In genomic region chr9:97575673-97576048, GRCh38 we compare ENCODE assay signal across 17 cellular contexts. TPM values are rescaled to one million over a fixed set of nuclear protein-coding genes. Genes with fewer than 3 reads are reported as not detected.
DNase-seq lines count a peak whose midpoint lies in the region; ATAC-seq and TF ChIP-seq lines count a peak whose summit lies in the region.
"Had no signal": no experiment of that assay in that cellular context is flagged by ENCODE, and none has a peak within 500 bp of the region (broad histone marks: within the 10 kb centered on the region; RNA-seq: fewer than 3 reads in every experiment).

No MANE protein-coding gene starts in this region.

- WGBS in spleen, 5 donors: 45 to 66% (median 56%) methylated on average over 9 of the region's 9 CpGs
- 89 to 93% methylated on average over 9 of the region's 9 CpGs for WGBS in thyroid gland, 2 donors

- H3K4me3 ChIP-seq in spleen: peak overlapping the region in 5 of 8 donors; percentile 28 to 65 (median 34)
- no peak overlapping the region for H3K4me3 ChIP-seq in thyroid gland (replicated peaks in 1 of 3)
- H3K4me3 ChIP-seq: BLaER1, MG63 had no signal

- H3K4me1 Mint-ChIP-seq in activated CD4-positive, alpha-beta T cell treated with anti-CD3 and anti-CD28 coated beads for 36 hours: peaks cover 21% of the 10 kb centered on the region
- peaks cover 19% of the 10 kb centered on the region for H3K4me1 Mint-ChIP-seq in activated naive CD8-positive, alpha-beta T cell treated with anti-CD3 and anti-CD28 coated beads, Interleukin-2, amount 50 U/mL, for 24 hours

- CTCF ChIA-PET in activated CD4-positive, alpha-beta T cell treated with anti-CD3 and anti-CD28 coated beads for 36 hours (lab: Charles Lee): interaction anchor here (0.6 to 1.5 kb wide), 3 partner anchors 23 to 105 kb away, joined by 3 to 7 read pairs (median 3); no protein-coding TSS in a partner anchor

- no peaks in the 10 kb centered on the region for H3K36me3 ChIP-seq in spleen
- peaks cover 6% of the 10 kb centered on the region in 2 donors for H3K36me3 ChIP-seq in thyroid gland
- H3K36me3 ChIP-seq: BLaER1, MG63 had no signal

- H3K4me3 Mint-ChIP-seq in activated CD4-positive, alpha-beta T cell treated with anti-CD3 and anti-CD28 coated beads for 36 hours: peak overlapping the region; percentile 81
- H3K4me3 Mint-ChIP-seq in activated naive CD8-positive, alpha-beta T cell treated with anti-CD3 and anti-CD28 coated beads, Interleukin-2, amount 50 U/mL, for 24 hours: peak overlapping the region; percentile 78

- POLR2A ChIA-PET in activated CD4-positive, alpha-beta T cell treated with anti-CD3 and anti-CD28 coated beads for 36 hours (lab: Charles Lee): interaction anchor here (1.7 kb wide), 1 partner anchor 58 kb away, joined by 8 read pairs; the partner anchor contains the start of genes NCBP1 and TSTD2

- H3K9me3 Mint-ChIP-seq in activated CD4-positive, alpha-beta T cell treated with anti-CD3 and anti-CD28 coated beads for 36 hours (ENCODE audit: low read depth): no peaks in the 10 kb centered on the region
- peaks cover 4% of the 10 kb centered on the region for H3K9me3 Mint-ChIP-seq in activated naive CD8-positive, alpha-beta T cell treated with anti-CD3 and anti-CD28 coated beads, Interleukin-2, amount 50 U/mL, for 24 hours

- H3K27me3 ChIP-seq in spleen (replicated peaks in 1 of 7) (peaks cover 0 to 5% (median 0%) of the 10 kb centered on the region in 7 donors), thyroid gland (no peaks in the 10 kb centered on the region)
- H3K27me3 ChIP-seq: BLaER1, MG63 had no signal

- in situ Hi-C loops in KBM-7 (cut with MboI; ENCODE audit: low pct_unique_long_range_greater_than_20kb, low sequenced_read_pairs): no loop called here

- no peak overlapping the region for H3K27ac Mint-ChIP-seq in activated CD4-positive, alpha-beta T cell treated with anti-CD3 and anti-CD28 coated beads for 36 hours
- no peak overlapping the region for H3K27ac Mint-ChIP-seq in activated naive CD8-positive, alpha-beta T cell treated with anti-CD3 and anti-CD28 coated beads, Interleukin-2, amount 50 U/mL, for 24 hours

- no peaks in the 10 kb centered on the region for H3K27me3 Mint-ChIP-seq in activated CD4-positive, alpha-beta T cell treated with anti-CD3 and anti-CD28 coated beads for 36 hours
- peaks cover 5% of the 10 kb centered on the region for H3K27me3 Mint-ChIP-seq in activated naive CD8-positive, alpha-beta T cell treated with anti-CD3 and anti-CD28 coated beads, Interleukin-2, amount 50 U/mL, for 24 hours
- H3K27me3 Mint-ChIP-seq: activated CD4-positive, alpha-beta T cell treated with anti-CD3 and anti-CD28 coated beads, Interleukin-2, amount 10 ng/mL, durations not matched to agents 7 days and 5 days had no signal

- no peak for TF ChIP-seq CTCF in spleen (IDR thresholded peaks at IDR 0.05 in 8 of 11, conservative IDR thresholded peaks at IDR 0.05 in 3 of 11)
- no peak for TF ChIP-seq CTCF in thyroid gland (IDR thresholded peaks at IDR 0.05)

- TF ChIP-seq POLR2A in spleen (IDR thresholded peaks at IDR 0.05) (no peak), thyroid gland (IDR thresholded peaks at IDR 0.05) (no peak)

- no peak for DNase-seq in activated CD4-positive, alpha-beta T cell treated with anti-CD3 and anti-CD28 coated beads for 36 hours
- no peak for DNase-seq in activated CD4-positive, alpha-beta T cell treated with anti-CD3 and anti-CD28 coated beads for 4 hours
- DNase-seq in KBM-7 (peak; percentile 45), spleen (peak; percentile 19), thyroid gland (no peak), NCI-H2227 treated with DMSO at 0.1 percent for 48 hours (lab: John Stamatoyannopoulos, UW) (no peak), cortex of kidney (lab: John Stamatoyannopoulos, UW) (no peak)
- no peak for DNase-seq in activated naive CD8-positive, alpha-beta T cell treated with anti-CD3 and anti-CD28 coated beads, Interleukin-2, amount 50 U/mL, for 24 hours
- DNase-seq: 8988T, activated gamma-delta T cell treated with Interleukin-2 at 50 U/mL for 16 hours, DMS79, HCEC 1CT, MG63, NCI-H187 had no signal

- ATAC-seq in activated CD4-positive, alpha-beta T cell treated with anti-CD3 and anti-CD28 coated beads for 36 hours: peak; percentile 59
- ATAC-seq in activated naive CD8-positive, alpha-beta T cell treated with anti-CD3 and anti-CD28 coated beads, Interleukin-2, amount 50 U/mL, for 24 hours: no peak

- H3K27ac ChIP-seq in spleen (peak overlapping the region in 1 of 8 donors; percentile 66), thyroid gland (no peak overlapping the region)
- H3K27ac ChIP-seq: BLaER1, parathyroid adenoma had no signal

- H3K4me1 ChIP-seq in spleen: peaks cover 0 to 14% (median 4%) of the 10 kb centered on the region in 6 donors
- H3K4me1 ChIP-seq in thyroid gland: peaks cover 11% of the 10 kb centered on the region in 2 donors
- H3K4me1 ChIP-seq: BLaER1 had no signal

- H3K36me3 Mint-ChIP-seq in activated CD4-positive, alpha-beta T cell treated with anti-CD3 and anti-CD28 coated beads for 36 hours (ENCODE audit: low read depth): peaks cover 5% of the 10 kb centered on the region
- no peaks in the 10 kb centered on the region for H3K36me3 Mint-ChIP-seq in activated naive CD8-positive, alpha-beta T cell treated with anti-CD3 and anti-CD28 coated beads, Interleukin-2, amount 50 U/mL, for 24 hours (ENCODE audit: low read depth)

- intact Hi-C loops in activated CD4-positive, alpha-beta T cell treated with anti-CD3 and anti-CD28 coated beads for 36 hours (cut with DNase I, micrococcal nuclease): loop anchor here in 1 of 2 experiments (2.0 kb wide), 1 partner anchor 163 kb away; the partner anchor contains the start of gene TDRD7
- intact Hi-C loops in spleen (cut with DNase I; ENCODE audit: low total_unique reads) (no loop called here), thyroid gland (cut with DNase I) (no loop called here)

- H3K9me3 ChIP-seq in spleen: no peaks in the 10 kb centered on the region
- no peaks in the 10 kb centered on the region for H3K9me3 ChIP-seq in thyroid gland
- H3K9me3 ChIP-seq: MG63 had no signal

RNA-seq across cellular contexts. Expression of gene TSTD2, which starts 57.5 kb away (rescaled TPM):
- 10 to 100 TPM; 12.7 to 15.0 TPM for total RNA-seq in activated CD4-positive, alpha-beta T cell treated with anti-CD3 and anti-CD28 coated beads for 36 hours
- 10 to 100 TPM; 17.4 to 31.0 (median 19.2) TPM for total RNA-seq in spleen
- polyA plus RNA-seq in spleen: 10 to 100 TPM in 2 of 3 donors, 1 to 10 TPM in 1; 8.1 to 10.4 (median 10.4) TPM
- total RNA-seq in thyroid gland: 10 to 100 TPM; 34.1 to 53.1 (median 34.7) TPM

RNA-seq across cellular contexts. Expression of gene NCBP1, which starts 58.0 kb away (rescaled TPM):
- total RNA-seq in activated CD4-positive, alpha-beta T cell treated with anti-CD3 and anti-CD28 coated beads for 36 hours: 10 to 100 TPM; 42.2 to 43.0 TPM
- total RNA-seq in spleen (10 to 100 TPM; 17.7 to 30.6 (median 27.3) TPM), thyroid gland (10 to 100 TPM; 25.7 to 40.4 (median 28.8) TPM)
- polyA plus RNA-seq in spleen: 10 to 100 TPM in 1 of 3 donors, 1 to 10 TPM in 2; 6.5 to 10.8 (median 8.2) TPM

Comparison
In these comparisons a context has a peak if more than half of its experiments do, and no peak if none do; other contexts are left out.
1. DNase-seq: peak in KBM-7 (single experiment) and spleen (single experiment); none in activated CD4-positive, alpha-beta T cell treated with anti-CD3 and anti-CD28 coated beads for 36 hours (single experiment), activated CD4-positive, alpha-beta T cell treated with anti-CD3 and anti-CD28 coated beads for 4 hours (0 of 2), activated naive CD8-positive, alpha-beta T cell treated with anti-CD3 and anti-CD28 coated beads, Interleukin-2, amount 50 U/mL, for 24 hours (single experiment), thyroid gland (0 of 2), NCI-H2227 treated with DMSO at 0.1 percent for 48 hours (single experiment) and cortex of kidney (single experiment).
2. H3K4me3 ChIP-seq: peak in spleen (5 of 8); none in thyroid gland (0 of 3).